Comparison of ENCODE assay signal across 16 cellular contexts in genomic region chr14:96164861-96165490, GRCh38. TPM values are rescaled to one million over a fixed set of nuclear protein-coding genes. Genes with fewer than 3 reads are reported as not detected.
"Had no signal": no experiment of that assay in that cellular context is flagged by ENCODE, and none has a peak within 500 bp of the region (broad histone marks: within the 10 kb centered on the region; RNA-seq: fewer than 3 reads in every experiment).

No MANE protein-coding gene starts in this region.

- FAIRE-seq: astrocyte, kidney had no signal

- H3K27me3 ChIP-seq: cardiac muscle cell, gastroesophageal sphincter, upper lobe of left lung had no signal

- H3K9me3 ChIP-seq: gastroesophageal sphincter, upper lobe of left lung had no signal

- H3K36me3 ChIP-seq: cardiac muscle cell, gastroesophageal sphincter, upper lobe of left lung had no signal

- H3K4me1 Mint-ChIP-seq: activated B cell treated with CpG ODN at 0.5 μM for 24 hours; activated CD4-positive, alpha-beta T cell treated with anti-CD3 and anti-CD28 coated beads, Interleukin-2, amount 10 ng/mL, durations not matched to agents 7 days and 5 days; activated naive CD8-positive, alpha-beta T cell treated with anti-CD3 and anti-CD28 coated beads, Interleukin-2, amount 50 U/mL, for 24 hours had no signal

- DNase-seq: activated B cell treated with CpG ODN at 0.5 μM for 24 hours; activated CD4-positive, alpha-beta T cell treated with anti-CD3 and anti-CD28 coated beads, Interleukin-2, amount 10 ng/mL, durations not matched to agents 7 days and 5 days; activated naive CD4-positive, alpha-beta T cell treated with Interleukin-2 at 50 U/mL for 16 hours; activated naive CD8-positive, alpha-beta T cell treated with anti-CD3 and anti-CD28 coated beads, Interleukin-2, amount 50 U/mL, for 24 hours; effector CD4-positive, alpha-beta T cell; kidney; retina; stimulated activated CD4-positive, alpha-beta T cell treated with anti-CD3 and anti-CD28 coated beads, Interleukin-2, amount 100 ng/mL, for 24 hours; stimulated activated naive CD4-positive, alpha-beta T cell treated with Interleukin-2 at 50 U/mL for 16 hours; T-helper 17 cell; upper lobe of left lung had no signal

- H2AFZ ChIP-seq: parathyroid adenoma had no signal

- H3K9me3 Mint-ChIP-seq: activated B cell treated with CpG ODN at 0.5 μM for 24 hours; activated CD4-positive, alpha-beta T cell treated with anti-CD3 and anti-CD28 coated beads, Interleukin-2, amount 10 ng/mL, durations not matched to agents 7 days and 5 days; activated naive CD8-positive, alpha-beta T cell treated with anti-CD3 and anti-CD28 coated beads, Interleukin-2, amount 50 U/mL, for 24 hours; mesothelial cell of epicardium had no signal

- H3K4me1 ChIP-seq: parathyroid adenoma had no signal

- H3K36me3 Mint-ChIP-seq: mesothelial cell of epicardium had no signal

- H3K27ac Mint-ChIP-seq: activated B cell treated with CpG ODN at 0.5 μM for 24 hours; activated CD4-positive, alpha-beta T cell treated with anti-CD3 and anti-CD28 coated beads, Interleukin-2, amount 10 ng/mL, durations not matched to agents 7 days and 5 days; activated naive CD8-positive, alpha-beta T cell treated with anti-CD3 and anti-CD28 coated beads, Interleukin-2, amount 50 U/mL, for 24 hours; mesothelial cell of epicardium; T-helper 17 cell had no signal

- H3K9ac ChIP-seq: parathyroid adenoma had no signal

- H3K4me3 Mint-ChIP-seq: activated B cell treated with CpG ODN at 0.5 μM for 24 hours; activated CD4-positive, alpha-beta T cell treated with anti-CD3 and anti-CD28 coated beads, Interleukin-2, amount 10 ng/mL, durations not matched to agents 7 days and 5 days; activated naive CD8-positive, alpha-beta T cell treated with anti-CD3 and anti-CD28 coated beads, Interleukin-2, amount 50 U/mL, for 24 hours; mesothelial cell of epicardium; T-helper 17 cell had no signal

- H3K27ac ChIP-seq: cardiac muscle cell, gastroesophageal sphincter, parathyroid adenoma had no signal

- H3K27me3 Mint-ChIP-seq: activated CD4-positive, alpha-beta T cell treated with anti-CD3 and anti-CD28 coated beads, Interleukin-2, amount 10 ng/mL, durations not matched to agents 7 days and 5 days had no signal

- ATAC-seq: activated naive CD8-positive, alpha-beta T cell treated with anti-CD3 and anti-CD28 coated beads, Interleukin-2, amount 50 U/mL, for 24 hours; gastroesophageal sphincter; T-helper 17 cell had no signal

- H3K4me3 ChIP-seq: cardiac muscle cell, gastroesophageal sphincter, upper lobe of left lung had no signal

RNA-seq across cellular contexts. Expression of gene BDKRB2, which starts 39.7 kb away (rescaled TPM):
- total RNA-seq: activated B cell treated with CpG ODN at 0.5 μM for 24 hours; activated CD4-positive, alpha-beta T cell treated with anti-CD3 and anti-CD28 coated beads, Interleukin-2, amount 10 ng/mL, durations not matched to agents 7 days and 5 days; T-helper 17 cell had no signal
- polyA plus RNA-seq: cardiac muscle cell had no signal
